23 cellular contexts compared by ENCODE assay signal in the genomic region with DNA sequence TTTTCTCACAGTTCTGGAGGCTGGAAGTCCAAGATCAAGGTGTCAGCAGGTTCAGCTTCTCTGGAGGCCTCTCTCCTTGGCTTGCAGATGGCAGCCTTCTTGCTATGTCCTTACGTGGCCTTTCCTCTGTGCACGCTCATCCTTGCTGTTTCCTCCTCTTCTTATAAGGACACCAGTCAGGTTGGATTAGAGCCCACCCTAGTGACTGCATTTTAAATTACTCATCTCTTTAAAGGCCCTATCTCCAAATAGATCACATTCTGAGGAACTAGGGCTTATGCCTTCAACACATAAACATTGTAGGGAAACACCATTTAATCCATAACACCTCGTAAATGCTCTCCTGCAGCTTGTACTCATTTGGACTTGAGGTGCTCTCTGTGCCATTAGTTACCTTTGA. TPM values are rescaled to one million over a fixed set of nuclear protein-coding genes. Genes with fewer than 3 reads are reported as not detected.
"Had no signal": no experiment of that assay in that cellular context is flagged by ENCODE, and none has a peak within 500 bp of the region (broad histone marks: within the 10 kb centered on the region; RNA-seq: fewer than 3 reads in every experiment).

No MANE protein-coding gene starts in this region.

- H3K4me3 ChIP-seq: coronary artery, skin epidermis, tibial artery had no signal

- H3K4me1 Mint-ChIP-seq: activated B cell treated with CpG ODN at 0.5 μM for 24 hours; activated naive CD8-positive, alpha-beta T cell treated with anti-CD3 and anti-CD28 coated beads for 36 hours; brain; central memory CD8-positive, alpha-beta T cell; stimulated activated naive B cell treated with anti-CD40 and anti-IgM and Interleukin-4, amounts not matched to agents 10 μg/mL and 1 μg/mL and 100 μg/mL, for 72 hours had no signal

- FAIRE-seq: frontal cortex, urothelium cell line had no signal

- DNase-seq: activated B cell treated with CpG ODN at 0.5 μM for 24 hours; activated CD4-positive, alpha-beta T cell treated with anti-CD3 and anti-CD28 coated beads for 48 hours; activated CD8-positive, alpha-beta memory T cell treated with anti-CD3 and anti-CD28 coated beads, Interleukin-2, amount 50 U/mL, for 48 hours; activated CD8-positive, alpha-beta T cell treated with anti-CD3 and anti-CD28 coated beads, Interleukin-2, amount 10 ng/mL, durations not matched to agents 7 days and 5 days; activated gamma-delta T cell treated with Interleukin-2 at 50 U/mL for 16 hours; activated naive CD8-positive, alpha-beta T cell treated with anti-CD3 and anti-CD28 coated beads for 36 hours; amygdala; effector CD4-positive, alpha-beta T cell; head of caudate nucleus; nucleus accumbens; posterior cingulate gyrus; stimulated activated CD4-positive, alpha-beta T cell treated with anti-CD3 and anti-CD28 coated beads, Interleukin-15, amount 100 ng/mL, for 24 hours; stimulated activated CD4-positive, alpha-beta T cell treated with anti-CD3 and anti-CD28 coated beads, Interleukin-4, amount 100 ng/mL, for 1 hour; stimulated activated naive B cell treated with anti-CD40 and anti-IgM and Interleukin-4, amounts not matched to agents 10 μg/mL and 1 μg/mL and 100 μg/mL, for 72 hours; tibial artery had no signal

- H3K27ac ChIP-seq: coronary artery, skin epidermis, tibial artery had no signal

- H3K4me1 ChIP-seq: tibial artery had no signal

- H3K4me3 Mint-ChIP-seq: activated B cell treated with CpG ODN at 0.5 μM for 24 hours; activated CD8-positive, alpha-beta T cell treated with anti-CD3 and anti-CD28 coated beads, Interleukin-2, amount 10 ng/mL, durations not matched to agents 7 days and 5 days; activated naive CD8-positive, alpha-beta T cell treated with anti-CD3 and anti-CD28 coated beads for 36 hours; brain; central memory CD8-positive, alpha-beta T cell; nephron; stimulated activated naive B cell treated with anti-CD40 and anti-IgM and Interleukin-4, amounts not matched to agents 10 μg/mL and 1 μg/mL and 100 μg/mL, for 72 hours had no signal

- H3K9me3 ChIP-seq: tibial artery had no signal

- H3K9me3 Mint-ChIP-seq: activated B cell treated with CpG ODN at 0.5 μM for 24 hours; activated naive CD8-positive, alpha-beta T cell treated with anti-CD3 and anti-CD28 coated beads for 36 hours; central memory CD8-positive, alpha-beta T cell; nephron had no signal

- H3K27ac Mint-ChIP-seq: activated B cell treated with CpG ODN at 0.5 μM for 24 hours; activated CD8-positive, alpha-beta T cell treated with anti-CD3 and anti-CD28 coated beads, Interleukin-2, amount 10 ng/mL, durations not matched to agents 7 days and 5 days; activated naive CD8-positive, alpha-beta T cell treated with anti-CD3 and anti-CD28 coated beads for 36 hours; brain; nephron; stimulated activated naive B cell treated with anti-CD40 and anti-IgM and Interleukin-4, amounts not matched to agents 10 μg/mL and 1 μg/mL and 100 μg/mL, for 72 hours had no signal

- H3K36me3 ChIP-seq: tibial artery had no signal

- H3K36me3 Mint-ChIP-seq: activated naive CD8-positive, alpha-beta T cell treated with anti-CD3 and anti-CD28 coated beads for 36 hours; brain; stimulated activated naive B cell treated with anti-CD40 and anti-IgM and Interleukin-4, amounts not matched to agents 10 μg/mL and 1 μg/mL and 100 μg/mL, for 72 hours had no signal

RNA-seq across cellular contexts. Expression of gene DHRS7C, which starts 36.3 kb away (rescaled TPM):
- total RNA-seq: activated B cell treated with CpG ODN at 0.5 μM for 24 hours; activated CD8-positive, alpha-beta T cell treated with anti-CD3 and anti-CD28 coated beads, Interleukin-2, amount 10 ng/mL, durations not matched to agents 7 days and 5 days; activated naive CD8-positive, alpha-beta T cell treated with anti-CD3 and anti-CD28 coated beads for 36 hours; frontal cortex; lower leg skin had no signal
